In the genomic region with DNA sequence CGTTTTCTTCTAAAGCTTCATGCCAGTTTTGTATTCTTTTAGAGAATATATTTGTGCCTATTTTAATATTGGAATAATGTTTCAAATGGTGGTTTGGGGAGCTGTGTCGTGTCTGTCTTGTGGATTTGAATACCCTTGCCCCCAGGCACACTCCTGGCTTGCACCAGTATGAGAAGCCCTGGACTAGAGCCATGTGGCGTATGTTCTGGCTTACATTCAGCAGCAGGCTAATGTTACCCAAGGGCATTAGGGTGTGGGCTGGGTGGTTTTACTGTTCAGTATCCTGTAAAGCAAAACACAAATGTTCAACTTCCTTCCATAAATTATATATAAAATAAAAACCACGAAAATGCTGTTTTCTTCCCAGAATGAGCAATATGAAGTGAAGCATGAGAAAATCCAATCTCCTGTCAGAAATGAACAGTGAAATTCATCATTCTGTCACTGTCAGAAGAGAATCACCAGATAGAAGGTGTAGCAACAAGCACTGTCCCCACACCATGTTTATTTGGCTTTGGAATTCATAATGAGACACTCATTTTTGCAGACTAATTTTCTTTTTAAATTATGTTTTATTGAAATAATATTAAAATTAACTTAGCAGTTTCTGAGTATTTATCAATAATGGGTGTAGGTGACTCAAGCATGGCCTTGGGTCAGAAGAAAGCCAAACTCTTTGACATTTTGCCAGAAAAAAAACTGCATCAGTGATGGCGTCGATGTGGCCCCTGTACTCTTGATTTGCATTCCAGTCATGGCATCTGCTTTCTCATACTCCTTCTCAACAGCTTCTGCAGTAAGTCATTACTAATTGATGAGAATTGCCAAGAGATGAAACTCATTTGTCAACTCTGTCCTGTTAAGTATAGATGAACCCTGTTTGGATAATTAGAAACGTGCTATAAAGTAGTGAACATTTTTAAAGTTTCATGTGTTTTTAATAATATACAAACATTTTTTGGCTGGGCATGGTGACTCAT, we compare ENCODE assay signal across 10 cellular contexts. TPM values are rescaled to one million over a fixed set of nuclear protein-coding genes. Genes with fewer than 3 reads are reported as not detected.
DNase-seq lines count a peak whose midpoint lies in the region; ATAC-seq and TF ChIP-seq lines count a peak whose summit lies in the region.
"Had no signal": no experiment of that assay in that cellular context is flagged by ENCODE, and none has a peak within 500 bp of the region (broad histone marks: within the 10 kb centered on the region; RNA-seq: fewer than 3 reads in every experiment).

No MANE protein-coding gene starts in this region.

- H3K9me3 Mint-ChIP-seq in type B pancreatic cell, result no peaks in the 10 kb centered on the region
- H3K9me3 Mint-ChIP-seq: nephron had no signal

- peak overlapping the region; percentile 46 for H3K4me2 ChIP-seq in osteoblast (ENCODE audit: insufficient read depth, low read length)

- H3K9me3 ChIP-seq in osteoblast (ENCODE audit: low read depth, low read length), result no peaks in the 10 kb centered on the region

- no peaks in the 10 kb centered on the region for H3K36me3 ChIP-seq in osteoblast (ENCODE audit: insufficient read depth, low read length)

- no peak overlapping the region for H2AFZ ChIP-seq in osteoblast (ENCODE audit: low read length)

- no peak for ATAC-seq in GM21423 (IDR thresholded peaks at IDR 0.05; ENCODE audit: unreplicated experiment)

- H3K4me1 ChIP-seq in osteoblast (ENCODE audit: insufficient read depth, low read length), result peaks cover 39% of the 10 kb centered on the region

- no peak overlapping the region for H3K4me3 Mint-ChIP-seq in type B pancreatic cell
- H3K4me3 Mint-ChIP-seq: nephron had no signal

- H3K79me2 ChIP-seq in osteoblast (ENCODE audit: insufficient read depth, low read length), result peaks cover 80% of the 10 kb centered on the region

- H3K4me3 ChIP-seq in osteoblast (ENCODE audit: insufficient read depth, low read length), result no peak overlapping the region

- DNase-seq in DMS79 (lab: John Stamatoyannopoulos, UW) (peak; percentile 3), NCI-H226 (peak; percentile 79), epidermal melanocyte (ENCODE audit: insufficient read length, low spot score) (peak; percentile 67), osteoblast (ENCODE audit: insufficient read length, low spot score, missing footprints) (peak; percentile 14), NCI-H2196 treated with DMSO at 0.1 percent for 48 hours (lab: John Stamatoyannopoulos, UW; ENCODE audit: unreplicated experiment) (no peak), NCI-H510A treated with DMSO at 0.1 percent for 48 hours (lab: John Stamatoyannopoulos, UW) (no peak), type B pancreatic cell (ENCODE audit: extremely low spot score, unreplicated experiment) (no peak)

- H3K27ac ChIP-seq in osteoblast (ENCODE audit: low read depth, low read length), result peak overlapping the region; percentile 50
- H3K27ac ChIP-seq: HL-60 had no signal

- no peak overlapping the region for H3K27ac Mint-ChIP-seq in type B pancreatic cell

- H3K27me3 Mint-ChIP-seq in type B pancreatic cell, result no peaks in the 10 kb centered on the region

- TF ChIP-seq CTCF in osteoblast (IDR thresholded peaks at IDR 0.05; ENCODE audit: extremely low read depth, low read depth, low read length) (no peak), type B pancreatic cell (conservative IDR thresholded peaks at IDR 0.05) (no peak)

- no peaks in the 10 kb centered on the region for H3K27me3 ChIP-seq in osteoblast (ENCODE audit: insufficient read depth, low read length)

- H4K20me1 ChIP-seq in osteoblast (ENCODE audit: insufficient read depth, low read length), result peaks cover 58% of the 10 kb centered on the region

- H3K4me1 Mint-ChIP-seq in type B pancreatic cell (ENCODE audit: unreplicated experiment), result peaks cover 22% of the 10 kb centered on the region

- no peaks in the 10 kb centered on the region for H3K36me3 Mint-ChIP-seq in type B pancreatic cell

RNA-seq across cellular contexts. Expression of gene WWC2, which starts 43.8 kb away (rescaled TPM):
- total RNA-seq in osteoblast (33.3 and 35.1 TPM in 2 replicates), type B pancreatic cell (ENCODE audit: low replicate concordance) (23.9 and 24.6 TPM in 2 replicates)

Comparison
In these comparisons a context has a peak if more than half of its experiments do, and no peak if none do; other contexts are left out.
1. DNase-seq: peak in DMS79 (single experiment), NCI-H226 (single experiment), epidermal melanocyte (single experiment) and osteoblast (single experiment); none in NCI-H2196 treated with DMSO at 0.1 percent for 48 hours (single experiment), NCI-H510A treated with DMSO at 0.1 percent for 48 hours (single experiment) and type B pancreatic cell (single experiment).